In the genomic region with DNA sequence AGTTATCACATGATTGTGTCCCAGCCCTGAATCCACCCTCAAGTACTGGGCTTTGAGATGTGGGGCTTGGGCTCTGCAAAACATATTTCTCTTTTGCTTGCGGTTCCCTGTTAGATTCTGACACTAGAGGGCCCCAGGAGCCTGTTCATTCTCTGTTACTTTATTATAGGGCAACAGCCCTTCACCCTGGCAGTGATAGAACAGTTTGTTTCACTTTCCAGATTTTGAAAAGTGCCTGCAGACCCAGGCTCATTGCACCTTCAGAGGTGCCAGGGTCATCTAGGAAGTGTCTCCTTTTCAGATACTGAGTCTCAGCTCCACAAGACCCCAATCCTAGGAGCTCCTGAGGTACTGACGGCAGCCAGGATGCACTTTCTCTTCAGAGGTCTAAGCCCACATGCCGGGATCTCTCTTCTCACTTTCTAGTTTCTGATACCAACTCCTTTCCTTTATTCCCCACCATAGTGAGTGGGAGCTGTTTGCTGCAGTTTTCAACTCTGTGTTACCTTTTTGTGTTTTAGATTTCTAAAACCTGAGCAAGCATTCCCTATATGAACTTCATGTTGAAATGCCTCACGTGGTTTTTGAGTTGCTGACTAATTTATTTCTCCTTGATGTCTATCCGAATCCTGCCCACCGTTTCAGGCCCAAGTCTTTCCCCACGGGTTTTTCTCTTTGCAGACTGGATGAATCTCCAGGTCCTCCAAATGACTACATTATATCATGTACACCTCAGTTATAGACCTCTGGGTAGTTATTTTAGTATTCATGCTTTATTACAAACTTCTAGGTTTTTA, we compare ENCODE assay signal across 8 cellular contexts. TPM values are rescaled to one million over a fixed set of nuclear protein-coding genes. Genes with fewer than 3 reads are reported as not detected.
DNase-seq lines count a peak whose midpoint lies in the region; ATAC-seq and TF ChIP-seq lines count a peak whose summit lies in the region.

No MANE protein-coding gene starts in this region.

- ATAC-seq in HG02970 (IDR thresholded peaks at IDR 0.05; ENCODE audit: low FRiP score, unreplicated experiment): no peak

- peaks cover 45% of the 10 kb centered on the region for H3K27me3 Mint-ChIP-seq in brain

- H3K27ac Mint-ChIP-seq in brain: no peak overlapping the region

- H3K4me1 Mint-ChIP-seq in brain: no peaks in the 10 kb centered on the region

- DNase-seq in GDM1 (lab: John Stamatoyannopoulos, UW): peak; percentile 38
- peak; percentile 63 for DNase-seq in HEK293T (ENCODE audit: extremely low spot score)
- DNase-seq in NCI-H1930 (lab: John Stamatoyannopoulos, UW): peak; percentile 46 to 70
- DNase-seq in T-helper 2 cell: peak in 3 of 5 experiments; percentile 19 to 78 (median 38)
- peak; percentile 62 for DNase-seq in iris pigment epithelial cell (ENCODE audit: low read depth)
- DNase-seq in stimulated activated CD4-positive, alpha-beta T cell treated with anti-CD3 and anti-CD28 coated beads, Interleukin-2, amount 100 ng/mL, for 4 hours (ENCODE audit: low read depth): peak; percentile 41

- no peaks in the 10 kb centered on the region for H3K36me3 Mint-ChIP-seq in brain

- peak overlapping the region in 4 of 5 experiments; percentile 2 to 74 (median 32) for H3K4me3 Mint-ChIP-seq in brain

- POLR2A ChIA-PET in HEK293T (lab: Yijun Ruan, JAX): interaction anchor here (0.7 kb wide), 1 partner anchor 12 kb away, joined by 3 read pairs; no protein-coding TSS in a partner anchor

- no peaks in the 10 kb centered on the region for H3K9me3 Mint-ChIP-seq in brain

- peak; percentile 80 to 87 for TF ChIP-seq CTCF in brain (conservative IDR thresholded peaks at IDR 0.05)

- CTCF ChIA-PET in HEK293T (lab: Yijun Ruan, JAX): interaction anchor here (0.5 to 1.0 kb wide), 3 partner anchors 12 to 472 kb away, joined by 3 to 5 read pairs (median 3); no protein-coding TSS in a partner anchor

TF ChIP-seq in HEK293T, 16 proteins besides CTCF, POLR2A, EP300 and RAD21:
- TF ChIP-seq NFRKB (IDR thresholded peaks at IDR 0.05) (no peak), FOXA1 (IDR thresholded peaks at IDR 0.05) (no peak), HDGF (IDR thresholded peaks at IDR 0.05; ENCODE audit: borderline replicate concordance) (no peak), LEF1 (IDR thresholded peaks at IDR 0.05; ENCODE audit: borderline replicate concordance) (no peak), ARNT (IDR thresholded peaks at IDR 0.05) (no peak), TARDBP (IDR thresholded peaks at IDR 0.05) (no peak), L3MBTL2 (conservative IDR thresholded peaks at IDR 0.05) (no peak), CTBP1 (IDR thresholded peaks at IDR 0.05; ENCODE audit: borderline replicate concordance) (no peak), ELF4 (IDR thresholded peaks at IDR 0.05) (no peak), FOXK2 (IDR thresholded peaks at IDR 0.05) (no peak), SUZ12 (IDR thresholded peaks at IDR 0.05) (no peak)
- TF ChIP-seq, protein P1, sequence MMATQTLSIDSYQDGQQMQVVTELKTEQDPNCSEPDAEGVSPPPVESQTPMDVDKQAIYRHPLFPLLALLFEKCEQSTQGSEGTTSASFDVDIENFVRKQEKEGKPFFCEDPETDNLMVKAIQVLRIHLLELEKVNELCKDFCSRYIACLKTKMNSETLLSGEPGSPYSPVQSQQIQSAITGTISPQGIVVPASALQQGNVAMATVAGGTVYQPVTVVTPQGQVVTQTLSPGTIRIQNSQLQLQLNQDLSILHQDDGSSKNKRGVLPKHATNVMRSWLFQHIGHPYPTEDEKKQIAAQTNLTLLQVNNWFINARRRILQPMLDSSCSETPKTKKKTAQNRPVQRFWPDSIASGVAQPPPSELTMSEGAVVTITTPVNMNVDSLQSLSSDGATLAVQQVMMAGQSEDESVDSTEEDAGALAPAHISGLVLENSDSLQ (IDR thresholded peaks at IDR 0.05): no peak

RNA-seq across cellular contexts. Expression of a gene that starts 10.9 kb away (rescaled TPM):
- polyA plus RNA-seq in brain (ENCODE audit: insufficient read depth, low read depth, low replicate concordance): 16.0 TPM

RNA-seq across cellular contexts. Expression of a gene that starts 51.9 kb away (rescaled TPM):
- polyA plus RNA-seq in brain (ENCODE audit: insufficient read depth, low read depth, low replicate concordance): 8.6 TPM
